In the genomic region with DNA sequence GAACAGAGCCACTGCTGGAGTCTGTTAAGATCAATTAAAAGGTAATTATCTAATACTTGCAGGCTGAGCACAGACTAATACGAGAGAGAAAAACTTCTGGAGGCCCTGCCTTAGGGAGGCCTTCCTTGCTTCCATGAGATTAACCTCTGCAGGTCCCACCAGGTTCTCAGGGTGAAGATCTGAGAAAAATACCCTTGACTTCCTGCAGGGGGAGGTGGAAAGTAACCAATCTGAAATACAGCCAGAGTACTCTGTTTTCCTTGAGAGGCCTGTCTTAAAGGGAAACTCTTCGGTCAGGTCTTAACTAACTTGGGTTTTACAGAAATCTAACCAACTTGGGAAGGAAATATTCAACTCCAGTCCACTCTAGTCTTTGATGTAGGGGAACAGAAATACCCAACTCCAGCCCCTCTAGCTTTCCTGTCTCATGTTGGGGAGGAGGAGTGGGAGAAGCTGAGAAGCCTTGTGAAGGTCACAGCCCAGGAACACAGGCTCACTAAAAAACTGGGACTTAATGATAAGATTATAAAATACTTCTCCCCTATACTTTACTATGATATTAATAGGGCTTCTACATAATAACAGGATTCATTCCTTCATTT, we compare ENCODE assay signal across 8 cellular contexts.
A peak's percentile ranks its signal among the peaks of the same experiment; 100 is the strongest.
DNase-seq lines count a peak whose midpoint lies in the region; ATAC-seq, FAIRE-seq and TF ChIP-seq lines count a peak whose summit lies in the region.

No MANE protein-coding gene starts in this region.

- no peak overlapping the region for H3K4me3 Mint-ChIP-seq in mesothelial cell of epicardium
- no peak overlapping the region for H3K4me3 Mint-ChIP-seq in activated T-cell treated with anti-CD3 and anti-CD28 coated beads, Interleukin-2, amount 50 U/mL, for 24 hours

- no peaks in the 10 kb centered on the region for H3K27me3 ChIP-seq in bronchial epithelial cell (ENCODE audit: control insufficient read depth, insufficient read depth, low read length)

- no peak overlapping the region for H3K27ac Mint-ChIP-seq in mesothelial cell of epicardium
- no peak overlapping the region for H3K27ac Mint-ChIP-seq in activated T-cell treated with anti-CD3 and anti-CD28 coated beads, Interleukin-2, amount 50 U/mL, for 24 hours

- DNase-seq in CMK (ENCODE audit: low read depth): peak; percentile 11
- DNase-seq in NCI-H2227 (lab: John Stamatoyannopoulos, UW; ENCODE audit: unreplicated experiment): peak; percentile 13
- DNase-seq in bronchial epithelial cell (ENCODE audit: low read depth): peak; percentile 59
- DNase-seq in mesothelial cell of epicardium (ENCODE audit: low spot score in 2 of 2, unreplicated experiment in 2 of 2): no peak
- DNase-seq in NK-92 treated with Interleukin-12 subunit alpha and Interleukin-12 subunit beta, amount 100 ng/mL, for 24 hours (lab: John Stamatoyannopoulos, UW): no peak
- DNase-seq in activated T-cell treated with anti-CD3 and anti-CD28 coated beads, Interleukin-2, amount 50 U/mL, for 24 hours: no peak

- no peak overlapping the region for H3K4me3 ChIP-seq in bronchial epithelial cell (ENCODE audit: low read depth, low read length)

- ATAC-seq in GM18508 (IDR thresholded peaks at IDR 0.05; ENCODE audit: insufficient read depth, unreplicated experiment) (peak; percentile 87), HG02798 (IDR thresholded peaks at IDR 0.05; ENCODE audit: poor library complexity, unreplicated experiment) (peak; percentile 93)

- H3K4me1 Mint-ChIP-seq in mesothelial cell of epicardium: no peaks in the 10 kb centered on the region
- H3K4me1 Mint-ChIP-seq in activated T-cell treated with anti-CD3 and anti-CD28 coated beads, Interleukin-2, amount 50 U/mL, for 24 hours (ENCODE audit: low read depth): no peaks in the 10 kb centered on the region

- H3K36me3 ChIP-seq in bronchial epithelial cell (ENCODE audit: control insufficient read depth, insufficient read depth, low read length): no peaks in the 10 kb centered on the region

- no peaks in the 10 kb centered on the region for H3K9me3 Mint-ChIP-seq in mesothelial cell of epicardium
- H3K9me3 Mint-ChIP-seq in activated T-cell treated with anti-CD3 and anti-CD28 coated beads, Interleukin-2, amount 50 U/mL, for 24 hours: peaks cover 2% of the 10 kb centered on the region

- TF ChIP-seq CTCF in bronchial epithelial cell (IDR thresholded peaks at IDR 0.05; ENCODE audit: insufficient read depth, low read length, severe bottlenecking) (peak; percentile 70), mesothelial cell of epicardium (IDR thresholded peaks at IDR 0.05; ENCODE audit: unreplicated experiment) (peak; percentile 73)

- H3K27me3 Mint-ChIP-seq in mesothelial cell of epicardium (ENCODE audit: low read depth): no peaks in the 10 kb centered on the region
- H3K27me3 Mint-ChIP-seq in activated T-cell treated with anti-CD3 and anti-CD28 coated beads, Interleukin-2, amount 50 U/mL, for 24 hours: no peaks in the 10 kb centered on the region

- no peak for FAIRE-seq in bronchial epithelial cell (lab: Jason Lieb, UNC)

- H3K36me3 Mint-ChIP-seq in mesothelial cell of epicardium: peaks cover 18% of the 10 kb centered on the region
- peaks cover 50% of the 10 kb centered on the region for H3K36me3 Mint-ChIP-seq in activated T-cell treated with anti-CD3 and anti-CD28 coated beads, Interleukin-2, amount 50 U/mL, for 24 hours (ENCODE audit: low read depth)

Comparison
In these comparisons a context has a peak if more than half of its experiments do, and no peak if none do; other contexts are left out.
1. DNase-seq: peak in CMK (single experiment), NCI-H2227 (single experiment) and bronchial epithelial cell (single experiment); none in mesothelial cell of epicardium (0 of 2), NK-92 treated with Interleukin-12 subunit alpha and Interleukin-12 subunit beta, amount 100 ng/mL, for 24 hours (single experiment) and activated T-cell treated with anti-CD3 and anti-CD28 coated beads, Interleukin-2, amount 50 U/mL, for 24 hours (single experiment).